Comparison of ENCODE assay signal across 9 cellular contexts in the genomic region with DNA sequence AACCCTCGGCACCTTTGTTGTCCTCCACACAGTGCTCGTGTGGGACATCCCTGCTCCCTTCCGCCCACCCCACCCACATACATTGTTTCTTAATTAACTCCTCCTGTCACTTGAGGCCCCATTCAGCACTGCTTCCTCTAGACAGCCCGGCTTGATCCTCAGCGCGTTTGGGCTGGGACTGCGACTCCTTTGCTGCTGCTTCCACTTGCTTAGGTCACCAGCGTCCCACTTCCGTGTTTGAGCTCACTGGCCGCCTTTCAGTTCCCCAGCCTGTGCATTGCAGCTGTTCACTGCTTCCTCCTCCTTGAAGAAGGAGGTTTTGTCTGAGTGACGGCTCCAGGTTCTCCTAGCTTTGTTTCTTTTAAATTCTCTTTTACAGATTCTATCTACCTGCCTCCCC. TPM values are rescaled to one million over a fixed set of nuclear protein-coding genes. Genes with fewer than 3 reads are reported as not detected.
DNase-seq lines count a peak whose midpoint lies in the region; ATAC-seq, FAIRE-seq and TF ChIP-seq lines count a peak whose summit lies in the region.
"Had no signal": no experiment of that assay in that cellular context is flagged by ENCODE, and none has a peak within 500 bp of the region (broad histone marks: within the 10 kb centered on the region; RNA-seq: fewer than 3 reads in every experiment).

No MANE protein-coding gene starts in this region.

- TF ChIP-seq POLR2A in GM12891 (IDR thresholded peaks at IDR 0.05; ENCODE audit: low read depth, low read length): 0 out of 2 replicates have a peak, but pooled peaks have one; percentile 36

- ATAC-seq in HG02798 (IDR thresholded peaks at IDR 0.05; ENCODE audit: poor library complexity, unreplicated experiment): peak; percentile 63
- peak; percentile 71 for ATAC-seq in activated naive CD8-positive, alpha-beta T cell treated with anti-CD3 and anti-CD28 coated beads, Interleukin-2, amount 50 U/mL, for 24 hours
- peak; percentile 59 for ATAC-seq in left lobe of liver

- H3K27me3 Mint-ChIP-seq in activated naive CD8-positive, alpha-beta T cell treated with anti-CD3 and anti-CD28 coated beads, Interleukin-2, amount 50 U/mL, for 24 hours: no peaks in the 10 kb centered on the region

- DNase-seq in GM12891 (ENCODE audit: insufficient read length, low spot score) (peak; percentile 60), SKM-1 treated with dmso at 0.1 percent for 144 hours (lab: John Stamatoyannopoulos, UW; ENCODE audit: unreplicated experiment) (peak; percentile 98), left lobe of liver (ENCODE audit: low spot score) (peak; percentile 60), NCI-H226 (no peak), NCI-H748 treated with DMSO at 0.1 percent for 48 hours (lab: John Stamatoyannopoulos, UW) (no peak)
- peak; percentile 62 for DNase-seq in activated naive CD8-positive, alpha-beta T cell treated with anti-CD3 and anti-CD28 coated beads, Interleukin-2, amount 50 U/mL, for 24 hours
- DNase-seq in stimulated activated CD4-positive, alpha-beta T cell treated with anti-CD3 and anti-CD28 coated beads, TNF-alpha, amount 100 ng/mL, for 4 hours (ENCODE audit: low read depth in 3 of 3): peak; percentile 13 to 29 (median 26)

- no peaks in the 10 kb centered on the region for H3K9me3 Mint-ChIP-seq in activated naive CD8-positive, alpha-beta T cell treated with anti-CD3 and anti-CD28 coated beads, Interleukin-2, amount 50 U/mL, for 24 hours

- peaks cover 87% of the 10 kb centered on the region for H3K4me1 Mint-ChIP-seq in activated naive CD8-positive, alpha-beta T cell treated with anti-CD3 and anti-CD28 coated beads, Interleukin-2, amount 50 U/mL, for 24 hours

- peaks cover 22% of the 10 kb centered on the region for H3K36me3 Mint-ChIP-seq in activated naive CD8-positive, alpha-beta T cell treated with anti-CD3 and anti-CD28 coated beads, Interleukin-2, amount 50 U/mL, for 24 hours (ENCODE audit: low read depth)

- peak; percentile 91 for FAIRE-seq in GM12891 (lab: Jason Lieb, UNC)
- FAIRE-seq: islet of Langerhans had no signal

- peak overlapping the region; percentile 51 for H3K4me3 Mint-ChIP-seq in activated naive CD8-positive, alpha-beta T cell treated with anti-CD3 and anti-CD28 coated beads, Interleukin-2, amount 50 U/mL, for 24 hours

- peak overlapping the region; percentile 83 for H3K27ac Mint-ChIP-seq in activated naive CD8-positive, alpha-beta T cell treated with anti-CD3 and anti-CD28 coated beads, Interleukin-2, amount 50 U/mL, for 24 hours

TF ChIP-seq in GM12891, 5 proteins besides CTCF, POLR2A, EP300 and RAD21:
- TF ChIP-seq TAF1 (IDR thresholded peaks at IDR 0.05; ENCODE audit: low read depth, low read length) (no peak), SPI1 (IDR thresholded peaks at IDR 0.05; ENCODE audit: low read depth, low read length) (peak; percentile 98), POLR2AphosphoS5 (IDR thresholded peaks at IDR 0.05; ENCODE audit: low read depth, low read length) (peak; percentile 63; the same call in 1 of the 2 replicates)

RNA-seq across cellular contexts. Expression of a gene that starts 16.1 kb away (rescaled TPM):
- polyA plus RNA-seq in GM12891 (2012; ENCODE audit: low read depth, missing spikeins): 52.9 TPM
- 16.7 TPM for total RNA-seq in left lobe of liver

RNA-seq across cellular contexts. Expression of a gene that starts 51.5 kb away (rescaled TPM):
- polyA plus RNA-seq in GM12891 (2012; ENCODE audit: low read depth, missing spikeins): 12.4 TPM
- total RNA-seq in left lobe of liver: 10.6 TPM

Comparison
In these comparisons a context has a peak if more than half of its experiments do, and no peak if none do; other contexts are left out.
1. DNase-seq: peak in GM12891 (single experiment), SKM-1 treated with dmso at 0.1 percent for 144 hours (single experiment), activated naive CD8-positive, alpha-beta T cell treated with anti-CD3 and anti-CD28 coated beads, Interleukin-2, amount 50 U/mL, for 24 hours (single experiment), left lobe of liver (single experiment) and stimulated activated CD4-positive, alpha-beta T cell treated with anti-CD3 and anti-CD28 coated beads, TNF-alpha, amount 100 ng/mL, for 4 hours (3 of 3); none in NCI-H226 (single experiment) and NCI-H748 treated with DMSO at 0.1 percent for 48 hours (single experiment).
2. Peak in every context shown above with its lines, with median percentiles within 50 percentile points of each other: ATAC-seq.